Comparison of ENCODE assay signal across 20 cellular contexts in the genomic region with DNA sequence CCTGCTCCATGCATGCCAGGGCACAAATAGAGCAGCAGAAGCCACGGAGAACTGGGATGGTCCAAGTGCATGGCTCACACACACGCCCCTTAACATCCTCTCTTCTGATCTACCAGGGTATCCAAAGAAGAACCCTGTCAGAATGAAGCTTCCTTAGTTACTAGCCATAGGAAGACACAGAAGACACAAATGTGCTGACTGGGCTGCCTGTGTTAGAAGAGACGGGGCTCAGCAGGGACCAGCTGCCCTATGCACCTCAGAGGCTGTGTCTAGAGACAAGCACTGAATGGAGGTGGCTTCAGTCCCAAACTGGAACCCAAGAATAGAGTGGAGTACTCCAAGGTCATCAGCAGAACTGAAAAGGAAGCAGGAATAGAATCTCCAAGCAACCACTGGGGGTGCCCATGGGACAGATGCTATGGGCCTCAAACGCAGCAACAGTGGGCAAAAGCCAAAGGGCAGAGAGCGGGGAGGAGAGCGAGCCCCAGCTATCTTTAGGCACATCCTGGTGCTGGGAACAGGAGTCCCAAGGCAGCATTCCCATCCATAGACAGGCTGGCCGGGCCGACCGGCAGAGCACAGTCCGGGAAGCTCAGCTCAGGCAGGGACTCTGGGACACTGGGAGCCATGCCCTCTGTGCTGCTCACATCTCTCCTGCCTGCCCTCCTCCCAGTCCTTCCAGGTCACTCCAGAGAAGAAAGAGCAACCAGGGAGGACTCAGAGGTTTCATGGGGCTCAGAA. TPM values are rescaled to one million over a fixed set of nuclear protein-coding genes. Genes with fewer than 3 reads are reported as not detected.
A peak's percentile ranks its signal among the peaks of the same experiment; 100 is the strongest.
DNase-seq lines count a peak whose midpoint lies in the region; ATAC-seq, FAIRE-seq and TF ChIP-seq lines count a peak whose summit lies in the region.
"Had no signal": no experiment of that assay in that cellular context is flagged by ENCODE, and none has a peak within 500 bp of the region (broad histone marks: within the 10 kb centered on the region; RNA-seq: fewer than 3 reads in every experiment).

No MANE protein-coding gene starts in this region.

- no peaks in the 10 kb centered on the region for H3K9me2 ChIP-seq in HCT116 (ENCODE audit: insufficient read depth)

- no peaks in the 10 kb centered on the region for H3K9me1 ChIP-seq in K562 (ENCODE audit: control insufficient read depth, insufficient read depth, low read length)

- H4K20me1 ChIP-seq in HCT116 (ENCODE audit: insufficient read depth), result no peaks in the 10 kb centered on the region
- peaks cover 2% of the 10 kb centered on the region; the same call in 1 of the 2 replicates for H4K20me1 ChIP-seq in K562 (replicated peaks; ENCODE audit: control insufficient read depth, insufficient read depth, low read length)

- WGBS in K562 (ENCODE audit: insufficient coverage, low coverage, missing lambda C conversion rate), result 73% methylated on average over 10 of the region's 10 CpGs
- whole genome bisulfite sequencing in heart left ventricle, 4 donors, result 62 to 81% (median 68%) methylated on average over 6 to 10 of the region's 10 CpGs
- WGBS in body of pancreas, 2 donors, result 86 to 93% methylated on average over 3 to 10 of the region's 10 CpGs

- H3K9me3 ChIP-seq in HCT116 (ENCODE audit: control insufficient read depth in 1 of 2, insufficient read depth in 1 of 2, low read depth in 1 of 2, low read length in 2 of 2) (no peaks in the 10 kb centered on the region), K562 (replicated peaks; ENCODE audit: control insufficient read depth, insufficient read depth, low read depth, low read length) (no peaks in the 10 kb centered on the region), heart left ventricle (no peaks in the 10 kb centered on the region), body of pancreas (no peaks in the 10 kb centered on the region)

- H3K79me2 ChIP-seq in HCT116 (ENCODE audit: insufficient read depth, low read length) (no peaks in the 10 kb centered on the region), K562 (ENCODE audit: control insufficient read depth, insufficient read depth, low read length) (no peaks in the 10 kb centered on the region; the same call in 2 of the 3 replicates)

- TF ChIP-seq RAD21 in HCT116 (IDR thresholded peaks at IDR 0.05; ENCODE audit: low read depth) (no peak), K562 (CRISPR knock-in tag; conservative IDR thresholded peaks at IDR 0.05 in 1 of 2, IDR thresholded peaks at IDR 0.05 in 1 of 2) (no peak)

- H3K27ac ChIP-seq in HCT116 (ENCODE audit: low read depth, low read length), result no peak overlapping the region
- H3K27ac ChIP-seq in K562 (ENCODE audit: extremely low read depth, low read depth, low read length), result no peak overlapping the region
- H3K27ac ChIP-seq in heart left ventricle, result peak overlapping the region in 5 of 12 donors; percentile 17 to 54 (median 38)
- no peak overlapping the region for H3K27ac ChIP-seq in body of pancreas
- H3K27ac ChIP-seq: foreskin keratinocyte, HL-60 had no signal

- no peak for DNase-seq in HCT116 (ENCODE audit: low read depth, low spot score)
- no peak for DNase-seq in K562 (ENCODE audit: extremely low read depth in 1 of 4, low spot score in 3 of 4)
- DNase-seq in heart left ventricle, result peak in 4 of 5 donors; percentile 36 to 50 (median 39)
- no peak for DNase-seq in sciatic nerve (ENCODE audit: low spot score)
- no peak for DNase-seq in erythroblast (lab: John Stamatoyannopoulos, UW)
- no peak for DNase-seq in body of pancreas
- DNase-seq: activated CD4-positive, alpha-beta T cell treated with anti-CD3 and anti-CD28 coated beads for 4 hours; foreskin keratinocyte; islet precursor cell; NCI-H146; NCI-H69; stimulated activated CD4-positive, alpha-beta T cell treated with anti-CD3 and anti-CD28 coated beads, Interleukin-2, amount 100 ng/mL, for 48 hours; stimulated activated naive CD8-positive, alpha-beta T cell treated with anti-CD3 and anti-CD28 coated beads, Interleukin-15, amount 100 ng/mL, for 72 hours; trophoblast cell had no signal

- H3K36me3 ChIP-seq in HCT116 (ENCODE audit: control insufficient read depth in 1 of 2, insufficient read depth in 2 of 2, low read length in 2 of 2) (no peaks in the 10 kb centered on the region), K562 (ENCODE audit: control insufficient read depth, insufficient read depth, low read length) (peaks cover 7% of the 10 kb centered on the region; the same call in 1 of the 3 replicates), heart left ventricle (no peaks in the 10 kb centered on the region), body of pancreas (replicated peaks in 1 of 2; ENCODE audit: insufficient read depth in 1 of 2, low read depth in 2 of 2) (no peaks in the 10 kb centered on the region)

- peak; percentile 67 for ATAC-seq in HCT116
- peak; percentile 34 for ATAC-seq in K562
- ATAC-seq in heart left ventricle, result peak; percentile 57 to 65 (median 62)
- peak; percentile 15 for ATAC-seq in sciatic nerve
- ATAC-seq in GM18907 (IDR thresholded peaks at IDR 0.05; ENCODE audit: unreplicated experiment), result no peak
- ATAC-seq in body of pancreas, result no peak
- no peak for ATAC-seq in GM21526 (IDR thresholded peaks at IDR 0.05; ENCODE audit: low FRiP score, unreplicated experiment)
- ATAC-seq: activated naive CD4-positive, alpha-beta T cell treated with anti-CD3 and anti-CD28 coated beads, Interleukin-2, amount 50 U/mL, for 72 hours; foreskin keratinocyte; stimulated activated naive CD8-positive, alpha-beta T cell treated with anti-CD3 and anti-CD28 coated beads, Interleukin-15, amount 100 ng/mL, for 72 hours had no signal

- in situ Hi-C loops in K562 (cut with MboI), result no loop called here

- POLR2A ChIA-PET in HCT116 (lab: Charles Lee) (no interaction called here), K562 (lab: Yijun Ruan, JAX) (interaction anchor here (0.6 to 3.0 kb wide), 5 partner anchors 8 to 1787 kb away, joined by 3 to 20 read pairs (median 3); no protein-coding TSS in a partner anchor)

- H3K4me3 ChIP-seq in HCT116 (replicated peaks in 1 of 2; ENCODE audit: low read depth in 1 of 2, low read length in 2 of 2) (no peak overlapping the region), K562 (no peak overlapping the region), heart left ventricle (no peak overlapping the region), body of pancreas (no peak overlapping the region)
- H3K4me3 ChIP-seq: smooth muscle cell had no signal

- H3K9ac ChIP-seq in HCT116 (ENCODE audit: low read length) (no peak overlapping the region), K562 (ENCODE audit: insufficient read depth in 1 of 2, low read depth in 2 of 2, low read length in 2 of 2) (peak overlapping the region in 1 of 2 experiments; percentile 74; a peak in 2 of 4 replicates)

- TF ChIP-seq POLR2A in HCT116 (IDR thresholded peaks at IDR 0.05; ENCODE audit: borderline replicate concordance, extremely low read depth, insufficient read depth, insufficient read length), result no peak
- no peak for TF ChIP-seq POLR2A in K562 (conservative IDR thresholded peaks at IDR 0.05)
- TF ChIP-seq POLR2A in heart left ventricle (IDR thresholded peaks at IDR 0.05), result no peak
- TF ChIP-seq POLR2A in erythroblast (IDR thresholded peaks at IDR 0.05; ENCODE audit: low read length), result no peak
- TF ChIP-seq POLR2A in body of pancreas (IDR thresholded peaks at IDR 0.05), result no peak

- CTCF ChIA-PET in HCT116 (lab: Charles Lee), result no interaction called here
- CTCF ChIA-PET in K562 (lab: Yijun Ruan, JAX; ENCODE audit: low intra/inter-chr PET ratio), result no interaction called here

- no peak for FAIRE-seq in K562 (lab: Jason Lieb, UNC)
- FAIRE-seq: astrocyte had no signal

- H3K4me1 ChIP-seq in HCT116 (ENCODE audit: control insufficient read depth in 1 of 2, insufficient read depth in 2 of 2, low read length in 2 of 2), result peaks cover 0 to 2% of the 10 kb centered on the region in 2 experiments; a peak in 1 of 4 replicates
- H3K4me1 ChIP-seq in K562 (replicated peaks in 1 of 2; ENCODE audit: control insufficient read depth in 2 of 2, insufficient read depth in 2 of 2, low read length in 2 of 2), result peaks cover 0 to 24% of the 10 kb centered on the region in 2 experiments; a peak in 3 of 5 replicates
- peaks cover 0 to 8% (median 0%) of the 10 kb centered on the region in 12 donors for H3K4me1 ChIP-seq in heart left ventricle
- no peaks in the 10 kb centered on the region for H3K4me1 ChIP-seq in body of pancreas
- H3K4me1 ChIP-seq: foreskin keratinocyte had no signal

- intact Hi-C loops in HCT116 (cut with micrococcal nuclease), result no loop called here
- intact Hi-C loops in K562 (cut with micrococcal nuclease), result no loop called here
- intact Hi-C loops in heart left ventricle (cut with DNase I), result no loop called here
- intact Hi-C loops in sciatic nerve (cut with DNase I), result no loop called here
- intact Hi-C loops in body of pancreas (cut with DNase I), result no loop called here

- peak in 2 of 3 experiments; percentile 20 to 30; a peak in 2 of 6 replicates for TF ChIP-seq CTCF in HCT116 (IDR thresholded peaks at IDR 0.05 in 2 of 3, conservative IDR thresholded peaks at IDR 0.05 in 1 of 3; ENCODE audit: borderline replicate concordance in 1 of 3, insufficient read depth in 1 of 3, low read depth in 2 of 3, low read length in 2 of 3)
- peak; percentile 18 to 34 (median 30); a peak in 3 of 6 replicates for TF ChIP-seq CTCF in K562 (IDR thresholded peaks at IDR 0.05 in 2 of 3, conservative IDR thresholded peaks at IDR 0.05 in 1 of 3; ENCODE audit: insufficient read depth in 2 of 3, low read depth in 1 of 3, low read length in 3 of 3)
- TF ChIP-seq CTCF in heart left ventricle (IDR thresholded peaks at IDR 0.05), result peak in 3 of 12 donors; percentile 27 to 32 (median 31)
- TF ChIP-seq CTCF in body of pancreas (IDR thresholded peaks at IDR 0.05), result no peak

- RAD21 ChIA-PET in HCT116 (lab: Charles Lee; ENCODE audit: low non-redundant PET in 1 of 2, low total read pairs in 2 of 2, uncharacterized antibody in 2 of 2, unreplicated experiment in 2 of 2), result no interaction called here

- no peak for TF ChIP-seq EP300 in K562 (IDR thresholded peaks at IDR 0.05; ENCODE audit: low read length)

- H3K27me3 ChIP-seq in HCT116 (ENCODE audit: insufficient read depth, low read length) (no peaks in the 10 kb centered on the region), K562 (ENCODE audit: control insufficient read depth in 2 of 2, insufficient read depth in 2 of 2, low read length in 2 of 2) (no peaks in the 10 kb centered on the region), heart left ventricle (no peaks in the 10 kb centered on the region), body of pancreas (no peaks in the 10 kb centered on the region)
- H3K27me3 ChIP-seq: foreskin keratinocyte had no signal

- no peak overlapping the region for H3K4me2 ChIP-seq in HCT116 (ENCODE audit: low read length)
- no peak overlapping the region for H3K4me2 ChIP-seq in K562 (ENCODE audit: insufficient read depth, low read length)
- H3K4me2 ChIP-seq: smooth muscle cell had no signal

- H2AFZ ChIP-seq in HCT116 (ENCODE audit: low read depth, low read length, poor library complexity, severe bottlenecking), result no peak overlapping the region
- no peak overlapping the region for H2AFZ ChIP-seq in K562 (ENCODE audit: low read depth, low read length)

- BruUV-seq in HCT116 (replicated peaks; lab: Mats Ljungman, UMichigan) (no TSS peak), K562 (replicated peaks; lab: Mats Ljungman, UMichigan) (no TSS peak)

RNA-seq across cellular contexts. Expression of a gene that starts 9.5 kb away (rescaled TPM):
- total RNA-seq in HCT116 (2021; ENCODE audit: unreplicated experiment), result 12.8 TPM
- 16.5 and 19.8 TPM in 2 replicates for polyA plus RNA-seq in HCT116 (2012)
- 15.5 and 41.5 TPM in 2 replicates for total RNA-seq in K562 (2011; cell fraction: chromatin; rRNA removed; ENCODE audit: low replicate concordance)
- total RNA-seq in K562 (2011; cell fraction: nucleolus; rRNA removed), result 28.5 and 33.8 TPM in 2 replicates
- total RNA-seq in K562 (2011; cell fraction: nucleoplasm; rRNA removed), result 21.3 and 22.7 TPM in 2 replicates
- 4.1 and 8.4 TPM in 2 replicates for total RNA-seq in K562 (2014; rRNA removed)
- 2.5 and 3.0 TPM in 2 replicates for total RNA-seq in K562 (2014; rRNA removed; fragmentation: Illumina TruSeq; extraction: Trizol)
- total RNA-seq in K562 (2015; rRNA removed; fragmentation: Illumina TruSeq; extraction: Trizol), result 0.51 and 0.75 TPM in 2 replicates
- 16.7 and 18.7 TPM in 2 replicates for total RNA-seq in K562 (2021)
- polyA plus RNA-seq in K562 (2011; rRNA removed), result 2.9 and 8.8 TPM in 2 replicates
- 5.7 and 6.6 TPM in 2 replicates for polyA plus RNA-seq in K562 (2011; cell fraction: cytosol; rRNA removed)
- 27.8 and 27.9 TPM in 2 replicates for polyA plus RNA-seq in K562 (2011; cell fraction: nucleus; rRNA removed)
- 6.2 and 54.3 TPM in 2 replicates for polyA plus RNA-seq in K562 (2012)
- 12.9 and 16.7 TPM in 2 replicates for polyA plus RNA-seq in K562 (2014; fragmentation: Illumina TruSeq; extraction: Trizol)
- polyA plus RNA-seq in K562 (2014; fragmentation: Nextera tagmentation; extraction: Ambion mirVana), result under 1 TPM; 0.17 to 0.25 TPM
- 10.5 and 10.6 TPM in 2 replicates for polyA plus RNA-seq in K562 (2014; rRNA removed)
- 3.7 and 5.1 TPM in 2 replicates for polyA minus RNA-seq in K562 (2011; rRNA and poly(A)+ RNA removed)
- polyA minus RNA-seq in K562 (2011; cell fraction: cytosol; rRNA and poly(A)+ RNA removed), result 2.5 and 5.5 TPM in 2 replicates
- polyA minus RNA-seq in K562 (2011; cell fraction: nucleus; rRNA and poly(A)+ RNA removed), result 6.1 and 10.2 TPM in 2 replicates
- total RNA-seq in heart left ventricle, result 1 to 10 TPM in 6 of 9 donors, under 1 TPM in 3; 0.83 to 2.4 (median 1.1) TPM
- polyA plus RNA-seq in heart left ventricle, result 1 to 10 TPM in 1 of 2 donors, under 1 TPM in 1; 0.61 to 2.0 TPM
- 6.5 TPM for total RNA-seq in sciatic nerve
- 1 to 10 TPM; 2.3 to 4.6 TPM for total RNA-seq in body of pancreas

RNA-seq across cellular contexts. Expression of a gene that starts 30.4 kb away (rescaled TPM):
- total RNA-seq in HCT116 (2021; ENCODE audit: unreplicated experiment) (23.3 TPM), K562 (2014; rRNA removed) (3.0 and 4.5 TPM in 2 replicates), K562 (2014; rRNA removed; fragmentation: Illumina TruSeq; extraction: Trizol) (0.70 and 1.5 TPM in 2 replicates), K562 (2015; rRNA removed; fragmentation: Illumina TruSeq; extraction: Trizol) (1.7 and 2.2 TPM in 2 replicates), K562 (2021) (4.4 and 5.2 TPM in 2 replicates), heart left ventricle (1 to 10 TPM in 7 of 9 donors, under 1 TPM in 2; 0.67 to 3.4 (median 1.3) TPM), sciatic nerve (5.4 TPM), body of pancreas (10 to 100 TPM in 1 of 2 donors, 1 to 10 TPM in 1; 6.7 to 21.1 TPM)
- 20.0 and 20.7 TPM in 2 replicates for polyA plus RNA-seq in HCT116 (2012)
- 1.4 and 6.8 TPM in 2 replicates for total RNA-seq in K562 (2011; cell fraction: chromatin; rRNA removed; ENCODE audit: low replicate concordance)
- total RNA-seq in K562 (2011; cell fraction: nucleolus; rRNA removed), result 5.8 TPM in 2 replicates
- 4.1 and 6.1 TPM in 2 replicates for total RNA-seq in K562 (2011; cell fraction: nucleoplasm; rRNA removed)
- polyA plus RNA-seq in K562 (2011; rRNA removed) (1.3 and 2.3 TPM in 2 replicates), K562 (2014; fragmentation: Illumina TruSeq; extraction: Trizol) (1.5 and 3.0 TPM in 2 replicates), K562 (2014; fragmentation: Nextera tagmentation; extraction: Ambion mirVana) (under 1 TPM; 0.31 to 0.64 TPM), K562 (2014; rRNA removed) (3.7 and 4.5 TPM in 2 replicates), heart left ventricle (1 to 10 TPM in 1 of 2 donors, under 1 TPM in 1; 0.90 to 1.2 TPM)
- 2.0 and 4.9 TPM in 2 replicates for polyA plus RNA-seq in K562 (2011; cell fraction: cytosol; rRNA removed)
- 6.8 and 13.1 TPM in 2 replicates for polyA plus RNA-seq in K562 (2011; cell fraction: nucleus; rRNA removed)
- 3.7 and 4.3 TPM in 2 replicates for polyA plus RNA-seq in K562 (2012)
- 0.36 and 0.39 TPM in 2 replicates for polyA minus RNA-seq in K562 (2011; rRNA and poly(A)+ RNA removed)
- 1.1 and 5.4 TPM in 2 replicates for polyA minus RNA-seq in K562 (2011; cell fraction: cytosol; rRNA and poly(A)+ RNA removed)
- 1.7 and 2.2 TPM in 2 replicates for polyA minus RNA-seq in K562 (2011; cell fraction: nucleus; rRNA and poly(A)+ RNA removed)

RNA-seq across cellular contexts. Expression of a gene that starts 42.7 kb away (rescaled TPM):
- total RNA-seq in HCT116 (2021; ENCODE audit: unreplicated experiment), result 76.8 TPM
- polyA plus RNA-seq in HCT116 (2012), result 63.9 and 73.1 TPM in 2 replicates
- 27.8 and 57.7 TPM in 2 replicates for total RNA-seq in K562 (2011; cell fraction: chromatin; rRNA removed; ENCODE audit: low replicate concordance)
- total RNA-seq in K562 (2011; cell fraction: nucleolus; rRNA removed), result 51.2 and 57.7 TPM in 2 replicates
- 45.8 and 54.2 TPM in 2 replicates for total RNA-seq in K562 (2011; cell fraction: nucleoplasm; rRNA removed)
- 86.8 and 116 TPM in 2 replicates for total RNA-seq in K562 (2014; rRNA removed)
- total RNA-seq in K562 (2014; rRNA removed; fragmentation: Illumina TruSeq; extraction: Trizol), result 23.4 and 31.0 TPM in 2 replicates
- 43.8 and 45.9 TPM in 2 replicates for total RNA-seq in K562 (2015; rRNA removed; fragmentation: Illumina TruSeq; extraction: Trizol)
- 76.2 and 78.0 TPM in 2 replicates for total RNA-seq in K562 (2021)
- polyA plus RNA-seq in K562 (2011; rRNA removed), result 39.0 and 43.9 TPM in 2 replicates
- 78.6 and 206 TPM in 2 replicates for polyA plus RNA-seq in K562 (2011; cell fraction: cytosol; rRNA removed)
- polyA plus RNA-seq in K562 (2011; cell fraction: nucleus; rRNA removed), result 55.1 and 117 TPM in 2 replicates
- polyA plus RNA-seq in K562 (2012), result 44.8 and 50.7 TPM in 2 replicates
- polyA plus RNA-seq in K562 (2014; fragmentation: Illumina TruSeq; extraction: Trizol), result 63.7 and 69.7 TPM in 2 replicates
- 1 to 10 TPM; 1.3 to 2.8 TPM for polyA plus RNA-seq in K562 (2014; fragmentation: Nextera tagmentation; extraction: Ambion mirVana)
- 71.9 and 85.4 TPM in 2 replicates for polyA plus RNA-seq in K562 (2014; rRNA removed)
- 21.4 and 27.7 TPM in 2 replicates for polyA minus RNA-seq in K562 (2011; rRNA and poly(A)+ RNA removed)
- polyA minus RNA-seq in K562 (2011; cell fraction: cytosol; rRNA and poly(A)+ RNA removed), result 40.9 and 42.3 TPM in 2 replicates
- 26.7 and 28.3 TPM in 2 replicates for polyA minus RNA-seq in K562 (2011; cell fraction: nucleus; rRNA and poly(A)+ RNA removed)
- 10 to 100 TPM; 26.8 to 65.0 (median 40.2) TPM for total RNA-seq in heart left ventricle
- 10 to 100 TPM; 29.2 to 65.7 TPM for polyA plus RNA-seq in heart left ventricle
- 26.5 TPM for total RNA-seq in sciatic nerve
- 10 to 100 TPM; 18.2 to 29.3 TPM for total RNA-seq in body of pancreas

RNA-seq across cellular contexts. Expression of a gene that starts 47.0 kb away (rescaled TPM):
- 122 TPM for total RNA-seq in HCT116 (2021; ENCODE audit: unreplicated experiment)
- 142 and 154 TPM in 2 replicates for polyA plus RNA-seq in HCT116 (2012)
- total RNA-seq in K562 (2011; cell fraction: chromatin; rRNA removed; ENCODE audit: low replicate concordance), result 240 and 478 TPM in 2 replicates
- 771 and 1,062 TPM in 2 replicates for total RNA-seq in K562 (2011; cell fraction: nucleolus; rRNA removed)
- total RNA-seq in K562 (2011; cell fraction: nucleoplasm; rRNA removed), result 571 and 616 TPM in 2 replicates
- total RNA-seq in K562 (2014; rRNA removed), result 296 and 328 TPM in 2 replicates
- 143 and 167 TPM in 2 replicates for total RNA-seq in K562 (2014; rRNA removed; fragmentation: Illumina TruSeq; extraction: Trizol)
- total RNA-seq in K562 (2015; rRNA removed; fragmentation: Illumina TruSeq; extraction: Trizol), result 196 and 203 TPM in 2 replicates
- 279 and 286 TPM in 2 replicates for total RNA-seq in K562 (2021)
- polyA plus RNA-seq in K562 (2011; rRNA removed), result 220 and 288 TPM in 2 replicates
- polyA plus RNA-seq in K562 (2011; cell fraction: cytosol; rRNA removed), result 552 and 632 TPM in 2 replicates
- 601 and 849 TPM in 2 replicates for polyA plus RNA-seq in K562 (2011; cell fraction: nucleus; rRNA removed)
- 179 and 264 TPM in 2 replicates for polyA plus RNA-seq in K562 (2012)
- 186 and 195 TPM in 2 replicates for polyA plus RNA-seq in K562 (2014; fragmentation: Illumina TruSeq; extraction: Trizol)
- polyA plus RNA-seq in K562 (2014; fragmentation: Nextera tagmentation; extraction: Ambion mirVana), result 100 to 1,000 TPM; 137 to 276 TPM
- polyA plus RNA-seq in K562 (2014; rRNA removed), result 282 and 348 TPM in 2 replicates
- polyA minus RNA-seq in K562 (2011; rRNA and poly(A)+ RNA removed), result 127 and 130 TPM in 2 replicates
- 83.6 and 86.7 TPM in 2 replicates for polyA minus RNA-seq in K562 (2011; cell fraction: cytosol; rRNA and poly(A)+ RNA removed)
- 102 and 149 TPM in 2 replicates for polyA minus RNA-seq in K562 (2011; cell fraction: nucleus; rRNA and poly(A)+ RNA removed)
- total RNA-seq in heart left ventricle, result 100 to 1,000 TPM in 3 of 9 donors, 10 to 100 TPM in 6; 71.4 to 140 (median 93.2) TPM
- polyA plus RNA-seq in heart left ventricle, result 100 to 1,000 TPM in 1 of 2 donors, 10 to 100 TPM in 1; 84.7 to 235 TPM
- 79.4 TPM for total RNA-seq in sciatic nerve
- 100 to 1,000 TPM in 1 of 2 donors, 10 to 100 TPM in 1; 73.5 to 103 TPM for total RNA-seq in body of pancreas

RNA-seq across cellular contexts. Expression of a gene that starts 51.9 kb away (rescaled TPM):
- total RNA-seq in HCT116 (2021; ENCODE audit: unreplicated experiment) (53.2 TPM), K562 (2014; rRNA removed) (87.5 and 122 TPM in 2 replicates), K562 (2014; rRNA removed; fragmentation: Illumina TruSeq; extraction: Trizol) (31.9 and 39.4 TPM in 2 replicates), K562 (2015; rRNA removed; fragmentation: Illumina TruSeq; extraction: Trizol) (66.8 and 68.1 TPM in 2 replicates), K562 (2021) (94.1 and 97.3 TPM in 2 replicates), heart left ventricle (10 to 100 TPM; 13.2 to 36.7 (median 14.7) TPM), sciatic nerve (12.0 TPM), body of pancreas (10 to 100 TPM; 25.4 to 35.3 TPM)
- polyA plus RNA-seq in HCT116 (2012), result 31.5 and 32.2 TPM in 2 replicates
- total RNA-seq in K562 (2011; cell fraction: chromatin; rRNA removed; ENCODE audit: low replicate concordance), result 110 and 268 TPM in 2 replicates
- total RNA-seq in K562 (2011; cell fraction: nucleolus; rRNA removed), result 191 and 199 TPM in 2 replicates
- total RNA-seq in K562 (2011; cell fraction: nucleoplasm; rRNA removed), result 123 and 150 TPM in 2 replicates
- polyA plus RNA-seq in K562 (2011; rRNA removed) (63.1 and 71.2 TPM in 2 replicates), K562 (2014; fragmentation: Illumina TruSeq; extraction: Trizol) (81.1 and 106 TPM in 2 replicates), K562 (2014; fragmentation: Nextera tagmentation; extraction: Ambion mirVana) (10 to 100 TPM; 17.9 to 27.0 TPM), K562 (2014; rRNA removed) (93.2 and 110 TPM in 2 replicates), heart left ventricle (10 to 100 TPM in 1 of 2 donors, 1 to 10 TPM in 1; 8.0 to 65.6 TPM)
- 117 and 149 TPM in 2 replicates for polyA plus RNA-seq in K562 (2011; cell fraction: cytosol; rRNA removed)
- polyA plus RNA-seq in K562 (2011; cell fraction: nucleus; rRNA removed), result 379 and 380 TPM in 2 replicates
- polyA plus RNA-seq in K562 (2012), result 39.2 and 65.5 TPM in 2 replicates
- polyA minus RNA-seq in K562 (2011; rRNA and poly(A)+ RNA removed), result 50.3 and 52.5 TPM in 2 replicates
- polyA minus RNA-seq in K562 (2011; cell fraction: cytosol; rRNA and poly(A)+ RNA removed), result 35.5 and 48.5 TPM in 2 replicates
- 96.7 and 113 TPM in 2 replicates for polyA minus RNA-seq in K562 (2011; cell fraction: nucleus; rRNA and poly(A)+ RNA removed)

Comparison
In these comparisons a context has a peak if more than half of its experiments do, and no peak if none do; other contexts are left out.
1. ATAC-seq: peak in HCT116 (single experiment), K562 (single experiment), heart left ventricle (4 of 4) and sciatic nerve (single experiment); none in GM18907 (single experiment), body of pancreas (single experiment) and GM21526 (single experiment).
2. DNase-seq: peak in heart left ventricle (4 of 5); none in HCT116 (single experiment), K562 (0 of 4), sciatic nerve (single experiment), erythroblast (0 of 2) and body of pancreas (0 of 4).
3. CTCF ChIP-seq: peak in HCT116 (2 of 3) and K562 (3 of 3); none in body of pancreas (0 of 7).